Comparison of ENCODE assay signal across 8 cellular contexts in the genomic region with DNA sequence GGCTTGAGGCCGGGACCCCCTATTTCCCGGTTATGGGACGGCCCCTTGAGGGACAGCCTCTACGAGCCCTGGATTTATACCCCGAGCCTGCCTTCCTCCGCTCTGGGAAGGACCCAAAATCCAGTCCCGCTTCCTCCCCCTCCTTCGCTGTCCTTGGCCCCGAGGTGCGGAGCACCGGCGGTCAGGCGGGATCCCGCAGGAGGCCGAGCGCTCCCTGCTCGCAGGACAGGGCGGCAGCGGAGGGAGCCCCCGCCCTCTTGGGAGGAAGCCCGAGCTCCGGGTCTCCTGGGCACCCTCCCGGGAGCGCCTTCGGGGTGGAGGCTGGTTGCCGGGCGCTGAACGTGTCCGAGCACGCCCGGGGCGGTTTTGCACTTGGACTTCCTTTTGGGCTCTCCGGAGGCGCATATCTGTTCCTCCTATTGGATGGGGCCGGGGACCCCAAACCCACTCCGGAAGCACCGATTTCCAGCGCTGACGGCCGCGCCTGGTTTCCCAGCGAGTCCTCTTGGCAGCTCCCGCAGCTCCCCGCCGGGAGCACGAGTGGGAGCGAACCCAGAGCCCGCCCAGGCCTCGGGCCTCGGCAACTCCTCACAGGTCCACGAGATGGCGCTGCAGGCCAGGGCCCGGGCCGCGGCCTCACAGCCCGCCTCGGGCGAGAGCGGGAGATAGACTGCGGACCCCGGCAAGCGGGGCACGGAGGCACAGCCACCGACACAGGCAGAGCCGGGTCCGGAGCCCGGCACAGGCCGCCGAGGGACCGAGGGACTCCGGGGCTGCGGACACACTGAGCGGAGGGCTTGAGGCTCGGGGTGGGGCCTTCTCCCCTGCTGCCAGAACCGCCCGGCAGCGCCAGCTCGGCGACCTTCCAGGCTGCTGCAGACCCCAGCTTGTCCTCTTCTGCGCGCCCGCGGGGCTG. TPM values are rescaled to one million over a fixed set of nuclear protein-coding genes. Genes with fewer than 3 reads are reported as not detected.
DNase-seq lines count a peak whose midpoint lies in the region; ATAC-seq and TF ChIP-seq lines count a peak whose summit lies in the region.

No MANE protein-coding gene starts in this region.

- H3K27me3 Mint-ChIP-seq in activated CD4-positive, alpha-beta T cell treated with anti-CD3 and anti-CD28 coated beads for 36 hours: peaks cover 32% of the 10 kb centered on the region

- CTCF ChIA-PET in activated CD4-positive, alpha-beta T cell treated with anti-CD3 and anti-CD28 coated beads for 36 hours (lab: Charles Lee): interaction anchor here (0.5 to 2.6 kb wide), 21 partner anchors 9 to 751 kb away, joined by 3 to 12 read pairs (median 3); no protein-coding TSS in a partner anchor

- peaks cover 14% of the 10 kb centered on the region for H3K4me1 Mint-ChIP-seq in activated CD4-positive, alpha-beta T cell treated with anti-CD3 and anti-CD28 coated beads for 36 hours

- intact Hi-C loops in activated CD4-positive, alpha-beta T cell treated with anti-CD3 and anti-CD28 coated beads for 36 hours (cut with DNase I, micrococcal nuclease): loop anchor here (1.0 to 5.0 kb wide), 12 partner anchors 15 to 810 kb away; partner anchors contain the start of gene PPM1D (in 1 of the 2)

- peak overlapping the region; percentile 84 for H3K4me3 ChIP-seq in coronary artery

- DNase-seq in 8988T (peak; percentile 81), NCI-H2227 (lab: John Stamatoyannopoulos, UW; ENCODE audit: unreplicated experiment) (peak; percentile 89), coronary artery (ENCODE audit: low spot score) (peak; percentile 92), left lobe of liver (ENCODE audit: low spot score) (peak; percentile 84)
- DNase-seq in activated CD4-positive, alpha-beta T cell treated with anti-CD3 and anti-CD28 coated beads for 36 hours: peak; percentile 84
- peak; percentile 80 to 81 for DNase-seq in stimulated activated CD4-positive, alpha-beta T cell treated with anti-CD3 and anti-CD28 coated beads, Interleukin-2, amount 100 ng/mL, for 24 hours

- H3K27ac ChIP-seq in coronary artery: peak overlapping the region; percentile 97 to 99

- peak overlapping the region; percentile 49 for H3K4me3 Mint-ChIP-seq in activated CD4-positive, alpha-beta T cell treated with anti-CD3 and anti-CD28 coated beads for 36 hours

- ATAC-seq in GM18517 (IDR thresholded peaks at IDR 0.05; ENCODE audit: unreplicated experiment) (peak; percentile 68), HG03097 (IDR thresholded peaks at IDR 0.05; ENCODE audit: low FRiP score, unreplicated experiment) (peak; percentile 66), left lobe of liver (peak; percentile 79)
- peak; percentile 70 for ATAC-seq in activated CD4-positive, alpha-beta T cell treated with anti-CD3 and anti-CD28 coated beads for 36 hours

- H3K36me3 Mint-ChIP-seq in activated CD4-positive, alpha-beta T cell treated with anti-CD3 and anti-CD28 coated beads for 36 hours (ENCODE audit: low read depth): no peaks in the 10 kb centered on the region

- POLR2A ChIA-PET in activated CD4-positive, alpha-beta T cell treated with anti-CD3 and anti-CD28 coated beads for 36 hours (lab: Charles Lee): interaction anchor here (0.6 to 0.7 kb wide), 3 partner anchors 190 to 451 kb away, joined by 3 to 4 read pairs (median 3); no protein-coding TSS in a partner anchor

- TF ChIP-seq CTCF in coronary artery (IDR thresholded peaks at IDR 0.05): peak; percentile 99

- H3K27ac Mint-ChIP-seq in activated CD4-positive, alpha-beta T cell treated with anti-CD3 and anti-CD28 coated beads for 36 hours: no peak overlapping the region

- H3K9me3 Mint-ChIP-seq in activated CD4-positive, alpha-beta T cell treated with anti-CD3 and anti-CD28 coated beads for 36 hours (ENCODE audit: low read depth): no peaks in the 10 kb centered on the region

RNA-seq across cellular contexts. Expression of gene TBX2, which starts 12.6 kb away (rescaled TPM):
- not detected for total RNA-seq in activated CD4-positive, alpha-beta T cell treated with anti-CD3 and anti-CD28 coated beads for 36 hours
- total RNA-seq in left lobe of liver: 7.4 TPM

RNA-seq across cellular contexts. Expression of gene TBX4, which starts 40.0 kb away (rescaled TPM):
- total RNA-seq in activated CD4-positive, alpha-beta T cell treated with anti-CD3 and anti-CD28 coated beads for 36 hours: not detected
- total RNA-seq in left lobe of liver: not detected

Comparison
In these comparisons a context has a peak if more than half of its experiments do, and no peak if none do; other contexts are left out.
1. Peak in every context shown above with its lines: DNase-seq, ATAC-seq, H3K4me3 ChIP-seq and H3K27ac ChIP-seq.